In genomic region chr3:151384741-151385174, GRCh38 we compare ENCODE assay signal across 1 cellular context.
TF ChIP-seq lines count a peak whose summit lies in the region.

P2RY12 (minus strand) TSS chr3:151384753; CDS start chr3:151338845, 45,908 bp downstream.

TF ChIP-seq in GM23338, 12 proteins besides CTCF, POLR2A, EP300 and RAD21 (continued from another document):
- TF ChIP-seq, protein P1, sequence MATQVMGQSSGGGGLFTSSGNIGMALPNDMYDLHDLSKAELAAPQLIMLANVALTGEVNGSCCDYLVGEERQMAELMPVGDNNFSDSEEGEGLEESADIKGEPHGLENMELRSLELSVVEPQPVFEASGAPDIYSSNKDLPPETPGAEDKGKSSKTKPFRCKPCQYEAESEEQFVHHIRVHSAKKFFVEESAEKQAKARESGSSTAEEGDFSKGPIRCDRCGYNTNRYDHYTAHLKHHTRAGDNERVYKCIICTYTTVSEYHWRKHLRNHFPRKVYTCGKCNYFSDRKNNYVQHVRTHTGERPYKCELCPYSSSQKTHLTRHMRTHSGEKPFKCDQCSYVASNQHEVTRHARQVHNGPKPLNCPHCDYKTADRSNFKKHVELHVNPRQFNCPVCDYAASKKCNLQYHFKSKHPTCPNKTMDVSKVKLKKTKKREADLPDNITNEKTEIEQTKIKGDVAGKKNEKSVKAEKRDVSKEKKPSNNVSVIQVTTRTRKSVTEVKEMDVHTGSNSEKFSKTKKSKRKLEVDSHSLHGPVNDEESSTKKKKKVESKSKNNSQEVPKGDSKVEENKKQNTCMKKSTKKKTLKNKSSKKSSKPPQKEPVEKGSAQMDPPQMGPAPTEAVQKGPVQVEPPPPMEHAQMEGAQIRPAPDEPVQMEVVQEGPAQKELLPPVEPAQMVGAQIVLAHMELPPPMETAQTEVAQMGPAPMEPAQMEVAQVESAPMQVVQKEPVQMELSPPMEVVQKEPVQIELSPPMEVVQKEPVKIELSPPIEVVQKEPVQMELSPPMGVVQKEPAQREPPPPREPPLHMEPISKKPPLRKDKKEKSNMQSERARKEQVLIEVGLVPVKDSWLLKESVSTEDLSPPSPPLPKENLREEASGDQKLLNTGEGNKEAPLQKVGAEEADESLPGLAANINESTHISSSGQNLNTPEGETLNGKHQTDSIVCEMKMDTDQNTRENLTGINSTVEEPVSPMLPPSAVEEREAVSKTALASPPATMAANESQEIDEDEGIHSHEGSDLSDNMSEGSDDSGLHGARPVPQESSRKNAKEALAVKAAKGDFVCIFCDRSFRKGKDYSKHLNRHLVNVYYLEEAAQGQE (IDR thresholded peaks at IDR 0.05; ENCODE audit: unreplicated experiment) = no peak
- TF ChIP-seq JUNB (IDR thresholded peaks at IDR 0.05; ENCODE audit: unreplicated experiment) (no peak), POLR2AphosphoS5 (IDR thresholded peaks at IDR 0.05; ENCODE audit: low read depth) (no peak)
- TF ChIP-seq, protein P2, sequence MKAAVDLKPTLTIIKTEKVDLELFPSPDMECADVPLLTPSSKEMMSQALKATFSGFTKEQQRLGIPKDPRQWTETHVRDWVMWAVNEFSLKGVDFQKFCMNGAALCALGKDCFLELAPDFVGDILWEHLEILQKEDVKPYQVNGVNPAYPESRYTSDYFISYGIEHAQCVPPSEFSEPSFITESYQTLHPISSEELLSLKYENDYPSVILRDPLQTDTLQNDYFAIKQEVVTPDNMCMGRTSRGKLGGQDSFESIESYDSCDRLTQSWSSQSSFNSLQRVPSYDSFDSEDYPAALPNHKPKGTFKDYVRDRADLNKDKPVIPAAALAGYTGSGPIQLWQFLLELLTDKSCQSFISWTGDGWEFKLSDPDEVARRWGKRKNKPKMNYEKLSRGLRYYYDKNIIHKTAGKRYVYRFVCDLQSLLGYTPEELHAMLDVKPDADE (IDR thresholded peaks at IDR 0.05) = no peak
TF ChIP-seq in GM23338: peak in this region for 0.
